15 cellular contexts compared by ENCODE assay signal in the genomic region with DNA sequence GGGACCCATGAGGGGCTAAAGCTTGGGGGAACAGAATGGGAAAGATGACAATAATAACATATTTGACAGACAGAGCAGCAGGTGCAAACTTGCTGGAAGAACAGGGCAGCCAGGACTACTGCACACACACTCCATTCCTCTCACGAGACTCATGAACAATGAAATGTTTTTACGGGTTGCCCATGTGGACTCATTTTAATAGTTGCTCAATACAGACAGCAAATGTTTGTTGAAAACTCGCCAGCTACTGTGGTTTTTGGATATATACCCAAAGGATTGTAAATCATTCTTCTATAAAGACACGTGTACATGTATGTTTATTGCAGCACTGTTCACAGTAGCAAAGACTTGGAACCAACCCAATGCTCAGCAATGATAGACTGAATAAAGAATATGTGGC. TPM values are rescaled to one million over a fixed set of nuclear protein-coding genes. Genes with fewer than 3 reads are reported as not detected.
"Had no signal": no experiment of that assay in that cellular context is flagged by ENCODE, and none has a peak within 500 bp of the region (broad histone marks: within the 10 kb centered on the region; RNA-seq: fewer than 3 reads in every experiment).

No MANE protein-coding gene starts in this region.

- H3K27ac ChIP-seq: body of pancreas, esophagus squamous epithelium, lower lobe of right lung, right lobe of liver had no signal

- DNase-seq: activated B cell treated with CpG ODN at 0.5 μM for 24 hours; activated CD4-positive, alpha-beta T cell treated with anti-CD3 and anti-CD28 coated beads, Interleukin-2, amount 50 U/mL, for 1 hour; amniotic stem cell; body of pancreas; endodermal cell; esophagus squamous epithelium; hypothalamus; lower lobe of right lung; midbrain; naive thymus-derived CD8-positive, alpha-beta T cell; right lobe of liver; stimulated activated CD4-positive, alpha-beta T cell treated with anti-CD3 and anti-CD28 coated beads, Interleukin-12 subunit alpha, Interleukin-12 subunit beta, amount 100 ng/mL, for 4 hours; stimulated activated naive CD4-positive, alpha-beta T cell treated with Interleukin-2 at 50 U/mL for 16 hours; T-helper 17 cell; trophoblast cell had no signal

- H3K9me3 ChIP-seq: body of pancreas, esophagus squamous epithelium, lower lobe of right lung, right lobe of liver had no signal

- H3K27me3 ChIP-seq: body of pancreas, right lobe of liver had no signal

- H3K4me1 ChIP-seq: esophagus squamous epithelium, lower lobe of right lung, right lobe of liver had no signal

- ATAC-seq: body of pancreas; lower lobe of right lung; naive thymus-derived CD8-positive, alpha-beta T cell; right lobe of liver; T-helper 17 cell had no signal

- H3K4me3 ChIP-seq: body of pancreas, esophagus squamous epithelium, lower lobe of right lung, right lobe of liver had no signal

- H3K36me3 ChIP-seq: esophagus squamous epithelium, lower lobe of right lung, right lobe of liver had no signal

RNA-seq across cellular contexts. Expression of a gene that starts 10.3 kb away (rescaled TPM):
- total RNA-seq: activated B cell treated with CpG ODN at 0.5 μM for 24 hours; lower lobe of right lung; naive thymus-derived CD8-positive, alpha-beta T cell had no signal
